In the genomic region with DNA sequence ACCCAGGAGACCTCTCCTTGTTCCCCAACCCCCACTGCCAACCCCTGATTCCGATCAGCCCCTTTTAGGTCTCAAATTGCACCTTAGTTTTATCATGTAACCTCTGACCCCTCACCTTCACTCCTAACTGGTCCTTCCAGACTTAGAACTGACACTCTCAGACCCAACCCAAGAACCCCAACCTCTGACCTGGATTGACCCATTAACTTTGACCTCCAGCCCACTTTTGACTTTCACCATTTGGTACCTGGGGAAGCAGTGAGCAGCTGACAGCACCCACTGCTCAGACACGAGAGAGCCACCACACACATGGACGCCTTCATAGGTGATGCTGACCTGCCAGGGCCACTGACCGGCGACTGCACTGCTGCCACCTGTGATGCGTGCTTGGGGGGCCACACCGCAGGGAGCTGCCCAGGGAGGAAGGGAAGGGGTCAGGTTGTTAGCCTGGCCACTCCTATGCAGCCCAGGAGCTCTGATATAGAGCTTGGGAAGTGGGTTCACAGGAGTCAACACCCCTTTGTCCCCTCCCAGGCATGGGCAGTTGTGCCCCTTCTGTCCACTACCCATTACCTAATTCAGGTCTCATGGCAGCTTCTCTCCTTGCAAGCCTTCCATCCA, we compare ENCODE assay signal across 23 cellular contexts. TPM values are rescaled to one million over a fixed set of nuclear protein-coding genes. Genes with fewer than 3 reads are reported as not detected.
DNase-seq lines count a peak whose midpoint lies in the region; ATAC-seq and TF ChIP-seq lines count a peak whose summit lies in the region.
"Had no signal": no experiment of that assay in that cellular context is flagged by ENCODE, and none has a peak within 500 bp of the region (broad histone marks: within the 10 kb centered on the region; RNA-seq: fewer than 3 reads in every experiment).

No MANE protein-coding gene starts in this region.

- H3K36me3 ChIP-seq in CD4-positive, CD25-positive, alpha-beta regulatory T cell (ENCODE audit: control insufficient read depth, insufficient read depth, low read length): peaks cover 33% of the 10 kb centered on the region
- H3K36me3 ChIP-seq in iPS-15b (ENCODE audit: control insufficient read depth, insufficient read depth, low read length) (peaks cover 39% of the 10 kb centered on the region), osteoblast (ENCODE audit: insufficient read depth, low read length) (peaks cover 5% of the 10 kb centered on the region), vagina (peaks cover 0 to 27% of the 10 kb centered on the region in 2 donors)

- H3K4me2 ChIP-seq in osteoblast (ENCODE audit: insufficient read depth, low read length): no peak overlapping the region

- peaks cover 6% of the 10 kb centered on the region for H3K36me3 Mint-ChIP-seq in CD4-positive, CD25-positive, alpha-beta regulatory T cell
- H3K36me3 Mint-ChIP-seq in WTC11: peaks cover 27% of the 10 kb centered on the region
- H3K36me3 Mint-ChIP-seq: natural killer cell treated with Interleukin-12 subunit alpha and Interleukin-12 subunit beta and Interleukin-15 and Interleukin-18, amount 100 ng/mL, for 72 hours had no signal

- CTCF ChIA-PET in WTC11 (lab: Charles Lee): interaction anchor here (2.9 kb wide), 1 partner anchor 9 kb away, joined by 16 read pairs; no protein-coding TSS in a partner anchor

- TF ChIP-seq POLR2A in vagina (IDR thresholded peaks at IDR 0.05): no peak

- H3K9me3 ChIP-seq in CD4-positive, CD25-positive, alpha-beta regulatory T cell (ENCODE audit: control insufficient read depth in 2 of 2, low read length in 2 of 2): no peaks in the 10 kb centered on the region
- no peaks in the 10 kb centered on the region for H3K9me3 ChIP-seq in iPS-15b (ENCODE audit: control insufficient read depth, insufficient read depth, low read length)
- no peaks in the 10 kb centered on the region for H3K9me3 ChIP-seq in osteoblast (ENCODE audit: low read depth, low read length)
- H3K9me3 ChIP-seq in vagina: no peaks in the 10 kb centered on the region

- H4K20me1 ChIP-seq in osteoblast (ENCODE audit: insufficient read depth, low read length): no peaks in the 10 kb centered on the region

- POLR2A ChIA-PET in WTC11 (lab: Charles Lee): interaction anchor here (1.0 kb wide), 1 partner anchor 16 kb away, joined by 3 read pairs; a partner anchor contains a TSS

- no peaks in the 10 kb centered on the region for H3K27me3 ChIP-seq in CD4-positive, CD25-positive, alpha-beta regulatory T cell (ENCODE audit: control insufficient read depth, insufficient read depth, low read length)
- no peaks in the 10 kb centered on the region for H3K27me3 ChIP-seq in iPS-15b (ENCODE audit: control insufficient read depth, insufficient read depth, low read length)
- peaks cover 4% of the 10 kb centered on the region for H3K27me3 ChIP-seq in osteoblast (ENCODE audit: insufficient read depth, low read length)
- H3K27me3 ChIP-seq in dorsolateral prefrontal cortex: no peaks in the 10 kb centered on the region
- H3K27me3 ChIP-seq in vagina: no peaks in the 10 kb centered on the region

- no peak overlapping the region for H3K9ac ChIP-seq in iPS-15b (ENCODE audit: low read depth, low read length)

- H3K9me3 Mint-ChIP-seq in CD4-positive, CD25-positive, alpha-beta regulatory T cell: peaks cover 0 to 1% (median 0%) of the 10 kb centered on the region in 7 donors
- no peaks in the 10 kb centered on the region for H3K9me3 Mint-ChIP-seq in WTC11
- H3K9me3 Mint-ChIP-seq: activated B cell treated with CpG ODN at 0.5 μM for 24 hours; activated T-helper 1 cell treated with anti-CD3 and anti-CD28 coated beads, Interleukin-12 subunit alpha, Interleukin-12 subunit beta, Interleukin-2, Interleukin-4 antibody, amounts not matched to agents 30 ng/mL and 10 ng/mL and 1 ng/mL, durations not matched to agents 14 hours and 24 hours and 36 hours; CD4-positive, alpha-beta memory T cell; HFFc6; natural killer cell treated with Interleukin-12 subunit alpha and Interleukin-12 subunit beta and Interleukin-15 and Interleukin-18, amount 100 ng/mL, for 72 hours; T-helper 1 cell treated with Interleukin-12 subunit alpha and Interleukin-12 subunit beta and Interleukin-4 antibody, amounts not matched to agents 30 μg/mL and 1 μg/mL, for 36 hours had no signal

- TF ChIP-seq CTCF in WTC11 (IDR thresholded peaks at IDR 0.05) (no peak), osteoblast (IDR thresholded peaks at IDR 0.05; ENCODE audit: extremely low read depth, low read depth, low read length) (no peak), dorsolateral prefrontal cortex (IDR thresholded peaks at IDR 0.05 in 54 of 56, conservative IDR thresholded peaks at IDR 0.05 in 2 of 56; ENCODE audit: low read depth in 1 of 56, partially characterized antibody in 56 of 56) (no peak), vagina (IDR thresholded peaks at IDR 0.05) (no peak)

- H3K4me1 ChIP-seq in CD4-positive, CD25-positive, alpha-beta regulatory T cell (ENCODE audit: control insufficient read depth, insufficient read depth, low read length, poor library complexity, severe bottlenecking): no peaks in the 10 kb centered on the region
- H3K4me1 ChIP-seq in iPS-15b (ENCODE audit: control insufficient read depth, insufficient read depth, low read length): peaks cover 8% of the 10 kb centered on the region
- peaks cover 4% of the 10 kb centered on the region for H3K4me1 ChIP-seq in osteoblast (ENCODE audit: insufficient read depth, low read length)
- H3K4me1 ChIP-seq in vagina: peaks cover 40% of the 10 kb centered on the region

- H3K27ac Mint-ChIP-seq in CD4-positive, CD25-positive, alpha-beta regulatory T cell: peak overlapping the region in 2 of 3 donors; percentile 47 to 58
- peak overlapping the region; percentile 98 for H3K27ac Mint-ChIP-seq in WTC11
- H3K27ac Mint-ChIP-seq: activated B cell treated with CpG ODN at 0.5 μM for 24 hours; activated CD8-positive, alpha-beta T cell treated with anti-CD3 and anti-CD28 coated beads, Interleukin-2, amount 10 ng/mL, durations not matched to agents 7 days and 5 days; activated T-helper 1 cell treated with anti-CD3 and anti-CD28 coated beads, Interleukin-12 subunit alpha, Interleukin-12 subunit beta, Interleukin-2, Interleukin-4 antibody, amounts not matched to agents 30 ng/mL and 10 ng/mL and 1 ng/mL, durations not matched to agents 14 hours and 24 hours and 36 hours; HFFc6; T-helper 1 cell treated with Interleukin-12 subunit alpha and Interleukin-12 subunit beta and Interleukin-4 antibody, amounts not matched to agents 30 μg/mL and 1 μg/mL, for 36 hours had no signal

- no peak for ATAC-seq in CD4-positive, CD25-positive, alpha-beta regulatory T cell (ENCODE audit: low read depth in 2 of 2)
- ATAC-seq in WTC11: no peak
- ATAC-seq: activated CD8-positive, alpha-beta T cell treated with anti-CD3 and anti-CD28 coated beads, Interleukin-2, amount 10 ng/mL, durations not matched to agents 7 days and 5 days; natural killer cell treated with Interleukin-12 subunit alpha and Interleukin-12 subunit beta and Interleukin-15 and Interleukin-18, amount 100 ng/mL, for 72 hours had no signal

- H3K4me3 Mint-ChIP-seq in CD4-positive, CD25-positive, alpha-beta regulatory T cell: no peak overlapping the region
- H3K4me3 Mint-ChIP-seq in WTC11: peak overlapping the region; percentile 87
- H3K4me3 Mint-ChIP-seq: activated B cell treated with CpG ODN at 0.5 μM for 24 hours; activated CD8-positive, alpha-beta T cell treated with anti-CD3 and anti-CD28 coated beads, Interleukin-2, amount 10 ng/mL, durations not matched to agents 7 days and 5 days; activated T-helper 1 cell treated with anti-CD3 and anti-CD28 coated beads, Interleukin-12 subunit alpha, Interleukin-12 subunit beta, Interleukin-2, Interleukin-4 antibody, amounts not matched to agents 30 ng/mL and 10 ng/mL and 1 ng/mL, durations not matched to agents 14 hours and 24 hours and 36 hours; HFFc6; natural killer cell treated with Interleukin-12 subunit alpha and Interleukin-12 subunit beta and Interleukin-15 and Interleukin-18, amount 100 ng/mL, for 72 hours; T-helper 1 cell treated with Interleukin-12 subunit alpha and Interleukin-12 subunit beta and Interleukin-4 antibody, amounts not matched to agents 30 μg/mL and 1 μg/mL, for 36 hours had no signal

- no peak overlapping the region for H3K4me3 ChIP-seq in CD4-positive, CD25-positive, alpha-beta regulatory T cell (ENCODE audit: low read depth, low read length)
- H3K4me3 ChIP-seq in iPS-15b (ENCODE audit: low read depth, low read length): peak overlapping the region; percentile 79
- H3K4me3 ChIP-seq in osteoblast (ENCODE audit: insufficient read depth, low read length): no peak overlapping the region
- H3K4me3 ChIP-seq in dorsolateral prefrontal cortex: no peak overlapping the region
- H3K4me3 ChIP-seq in vagina: peak overlapping the region in 1 of 2 donors; percentile 48

- H3K27me3 Mint-ChIP-seq in CD4-positive, CD25-positive, alpha-beta regulatory T cell: no peaks in the 10 kb centered on the region
- H3K27me3 Mint-ChIP-seq in WTC11 (ENCODE audit: low read depth): no peaks in the 10 kb centered on the region
- H3K27me3 Mint-ChIP-seq: activated B cell treated with CpG ODN at 0.5 μM for 24 hours; CD4-positive, alpha-beta memory T cell; natural killer cell treated with Interleukin-12 subunit alpha and Interleukin-12 subunit beta and Interleukin-15 and Interleukin-18, amount 100 ng/mL, for 72 hours had no signal

- DNase-seq in CD4-positive, CD25-positive, alpha-beta regulatory T cell: no peak
- DNase-seq in WTC11 (ENCODE audit: low spot score): no peak
- peak; percentile 69 for DNase-seq in osteoblast (ENCODE audit: insufficient read length, low spot score, missing footprints)
- no peak for DNase-seq in dorsolateral prefrontal cortex
- DNase-seq in vagina (ENCODE audit: extremely low spot score in 2 of 2): no peak
- DNase-seq in medulla oblongata (ENCODE audit: extremely low spot score): no peak
- no peak for DNase-seq in epidermal melanocyte (ENCODE audit: insufficient read length, low spot score)
- DNase-seq: activated B cell treated with CpG ODN at 0.5 μM for 24 hours; activated CD8-positive, alpha-beta T cell treated with anti-CD3 and anti-CD28 coated beads, Interleukin-2, amount 10 ng/mL, durations not matched to agents 7 days and 5 days; CD4-positive, alpha-beta memory T cell; central memory CD4-positive, alpha-beta T cell; foreskin melanocyte; HFFc6; NCI-H146; retina; SHP77 treated with DMSO at 0.1 percent for 48 hours; stimulated activated naive CD4-positive, alpha-beta T cell had no signal

- H3K4me1 Mint-ChIP-seq in CD4-positive, CD25-positive, alpha-beta regulatory T cell: peaks cover 0 to 5% (median under 1%) of the 10 kb centered on the region in 4 donors
- peaks cover 56% of the 10 kb centered on the region for H3K4me1 Mint-ChIP-seq in WTC11
- H3K4me1 Mint-ChIP-seq: activated B cell treated with CpG ODN at 0.5 μM for 24 hours had no signal

- no peak overlapping the region for H3K27ac ChIP-seq in CD4-positive, CD25-positive, alpha-beta regulatory T cell (ENCODE audit: insufficient read depth, low read length, poor library complexity, severe bottlenecking)
- H3K27ac ChIP-seq in osteoblast (ENCODE audit: low read depth, low read length) (no peak overlapping the region), dorsolateral prefrontal cortex (no peak overlapping the region), vagina (no peak overlapping the region)

- no peak overlapping the region for H2AFZ ChIP-seq in osteoblast (ENCODE audit: low read length)

- no peaks in the 10 kb centered on the region for H3K79me2 ChIP-seq in osteoblast (ENCODE audit: insufficient read depth, low read length)

- intact Hi-C loops in dorsolateral prefrontal cortex (cut with DNase I): no loop called here
- intact Hi-C loops in vagina (cut with DNase I): no loop called here

RNA-seq across cellular contexts. Expression of a gene that starts 2.4 kb away (rescaled TPM):
- not detected for total RNA-seq in CD4-positive, CD25-positive, alpha-beta regulatory T cell
- polyA plus RNA-seq in CD4-positive, CD25-positive, alpha-beta regulatory T cell: not detected
- total RNA-seq in WTC11 (2021) (78.8 to 127 TPM (median 127 TPM) in 3 replicates), osteoblast (not detected in 2 replicates), dorsolateral prefrontal cortex (1 to 10 TPM in 3 of 120 experiments, under 1 TPM in 34, not detected in 83; 0.29 to 1.6 (median 0.47) TPM), vagina (26.0 TPM)
- total RNA-seq: A673; activated B cell treated with CpG ODN at 0.5 μM for 24 hours; activated CD8-positive, alpha-beta T cell treated with anti-CD3 and anti-CD28 coated beads, Interleukin-2, amount 10 ng/mL, durations not matched to agents 7 days and 5 days; activated T-helper 1 cell treated with anti-CD3 and anti-CD28 coated beads, Interleukin-12 subunit alpha, Interleukin-12 subunit beta, Interleukin-2, Interleukin-4 antibody, amounts not matched to agents 30 ng/mL and 10 ng/mL and 1 ng/mL, durations not matched to agents 14 hours and 24 hours and 36 hours; CD4-positive, alpha-beta memory T cell; Daoy; HFFc6; natural killer cell treated with Interleukin-12 subunit alpha and Interleukin-12 subunit beta and Interleukin-15 and Interleukin-18, amount 100 ng/mL, for 72 hours had no signal

RNA-seq across cellular contexts. Expression of a gene that starts 15.6 kb away (rescaled TPM):
- 103 TPM for total RNA-seq in CD4-positive, CD25-positive, alpha-beta regulatory T cell
- 10 to 100 TPM; 31.8 to 49.2 (median 44.4) TPM for polyA plus RNA-seq in CD4-positive, CD25-positive, alpha-beta regulatory T cell
- total RNA-seq in WTC11 (2021) (65.7 to 70.8 TPM (median 69.8 TPM) in 3 replicates), osteoblast (31.8 and 35.1 TPM in 2 replicates), dorsolateral prefrontal cortex (10 to 100 TPM; 58.1 to 99.4 (median 78.1) TPM), vagina (76.6 TPM)

RNA-seq across cellular contexts. Expression of a gene that starts 16.8 kb away (rescaled TPM):
- 0.39 TPM for total RNA-seq in CD4-positive, CD25-positive, alpha-beta regulatory T cell
- polyA plus RNA-seq in CD4-positive, CD25-positive, alpha-beta regulatory T cell: 1 to 10 TPM in 3 of 4 donors, under 1 TPM in 1; 0.46 to 1.4 (median 1.2) TPM
- 0.48 to 1.5 TPM (median 1.3 TPM) in 3 replicates for total RNA-seq in WTC11 (2021)
- 0.29 TPM in 1 of 2 replicates, not detected in the other for total RNA-seq in osteoblast
- total RNA-seq in dorsolateral prefrontal cortex: 1 to 10 TPM in 105 of 120 experiments, under 1 TPM in 15; 0.39 to 6.2 (median 2.1) TPM
- 1.2 TPM for total RNA-seq in vagina

RNA-seq across cellular contexts. Expression of a gene that starts 24.9 kb away (rescaled TPM):
- total RNA-seq in CD4-positive, CD25-positive, alpha-beta regulatory T cell: 8.2 TPM
- polyA plus RNA-seq in CD4-positive, CD25-positive, alpha-beta regulatory T cell: 10 to 100 TPM; 19.5 to 24.7 (median 23.5) TPM
- total RNA-seq in WTC11 (2021): 58.3 to 71.3 TPM (median 69.3 TPM) in 3 replicates
- total RNA-seq in osteoblast: 25.9 and 30.0 TPM in 2 replicates
- total RNA-seq in dorsolateral prefrontal cortex: 10 to 100 TPM; 27.7 to 57.4 (median 35.6) TPM
- 48.9 TPM for total RNA-seq in vagina

RNA-seq across cellular contexts. Expression of a gene that starts 38.5 kb away (rescaled TPM):
- 38.1 TPM for total RNA-seq in CD4-positive, CD25-positive, alpha-beta regulatory T cell
- polyA plus RNA-seq in CD4-positive, CD25-positive, alpha-beta regulatory T cell: 100 to 1,000 TPM in 3 of 4 donors, 10 to 100 TPM in 1; 97.8 to 113 (median 105) TPM
- total RNA-seq in WTC11 (2021): 85.7 to 114 TPM (median 110 TPM) in 3 replicates
- 132 and 147 TPM in 2 replicates for total RNA-seq in osteoblast
- total RNA-seq in dorsolateral prefrontal cortex: 10 to 100 TPM; 23.4 to 53.8 (median 37.0) TPM
- 123 TPM for total RNA-seq in vagina

Comparison
In these comparisons a context has a peak if more than half of its experiments do, and no peak if none do; other contexts are left out.
1. RNA of a gene that starts 2.4 kb away (total RNA-seq): 78.8 to 127 TPM in WTC11 and 26.0 TPM in vagina (single experiment); 0.29 to 1.6 TPM in dorsolateral prefrontal cortex, not detected in CD4-positive, CD25-positive, alpha-beta regulatory T cell (single experiment) and not detected in osteoblast; every median in the first group is over 10 times any median in the second.